In the genomic region with DNA sequence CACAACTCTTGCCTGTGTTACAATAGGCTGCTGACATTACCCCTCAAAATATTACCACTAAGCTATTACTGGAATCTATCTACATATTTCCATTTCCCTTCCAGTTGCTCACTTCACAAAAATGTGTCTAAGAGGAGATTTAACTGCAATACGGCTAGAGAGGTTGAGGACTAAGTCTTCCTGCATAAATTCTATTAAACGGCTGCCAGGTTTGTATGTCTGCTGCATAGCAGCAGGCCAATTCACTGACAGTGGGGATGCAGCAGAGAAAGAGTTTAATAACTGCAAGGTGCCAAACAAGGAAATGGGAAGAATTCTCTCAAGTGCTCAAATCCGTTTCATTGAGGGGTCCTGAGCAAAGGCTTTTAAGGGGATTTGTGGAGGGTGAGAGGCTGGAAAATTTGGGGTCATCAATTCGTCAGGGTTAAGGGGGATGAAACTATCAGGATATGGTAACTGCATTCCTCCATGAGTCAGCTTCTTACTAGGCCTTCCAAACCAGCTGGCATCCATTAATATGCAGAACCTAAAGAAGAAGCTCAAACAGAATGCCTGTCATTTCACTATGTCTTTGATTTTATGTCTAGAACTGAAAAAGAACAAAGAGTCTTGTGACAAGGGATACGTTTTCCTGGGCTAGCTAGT, we compare ENCODE assay signal across 24 cellular contexts.
DNase-seq lines count a peak whose midpoint lies in the region; ATAC-seq and TF ChIP-seq lines count a peak whose summit lies in the region.
"Had no signal": no experiment of that assay in that cellular context is flagged by ENCODE, and none has a peak within 500 bp of the region (broad histone marks: within the 10 kb centered on the region; RNA-seq: fewer than 3 reads in every experiment).

No MANE protein-coding gene starts in this region.

- no peaks in the 10 kb centered on the region for H3K36me3 Mint-ChIP-seq in activated CD4-positive, alpha-beta memory T cell treated with anti-CD3 and anti-CD28 coated beads for 36 hours
- H3K36me3 Mint-ChIP-seq in naive thymus-derived CD4-positive, alpha-beta T cell: no peaks in the 10 kb centered on the region
- H3K36me3 Mint-ChIP-seq: brain had no signal

- peak overlapping the region; percentile 67 for H2AFZ ChIP-seq in neuronal stem cell (ENCODE audit: low read length)

- ATAC-seq in naive thymus-derived CD4-positive, alpha-beta T cell: no peak
- ATAC-seq: activated CD4-positive, CD25-positive, alpha-beta regulatory T cell treated with anti-CD3 and anti-CD28 coated beads, Interleukin-2, amount 50 U/mL, for 24 hours; esophagus mucosa; left lobe of liver had no signal

- no peak overlapping the region for H2BK12ac ChIP-seq in neuronal stem cell (ENCODE audit: low read length)

- no peaks in the 10 kb centered on the region for H3K4me1 Mint-ChIP-seq in activated CD4-positive, alpha-beta memory T cell treated with anti-CD3 and anti-CD28 coated beads for 36 hours (ENCODE audit: low read depth)
- H3K4me1 Mint-ChIP-seq in naive thymus-derived CD4-positive, alpha-beta T cell: no peaks in the 10 kb centered on the region
- H3K4me1 Mint-ChIP-seq: brain had no signal

- no peak overlapping the region for H3K4me3 ChIP-seq in neuronal stem cell (ENCODE audit: low read length in 2 of 2)
- H3K4me3 ChIP-seq in coronary artery: no peak overlapping the region
- H3K4me3 ChIP-seq in naive thymus-derived CD4-positive, alpha-beta T cell (ENCODE audit: low read length): no peak overlapping the region
- H3K4me3 ChIP-seq: BLaER1 treated with 17β-estradiol and CSF1 and Interleukin-3, amounts not matched to agents 10 nM and 100 nM; dorsolateral prefrontal cortex; spleen had no signal

- H3K4ac ChIP-seq in neuronal stem cell (ENCODE audit: low read length): no peak overlapping the region

- no peak overlapping the region for H3K23ac ChIP-seq in neuronal stem cell (ENCODE audit: low read depth, low read length, poor library complexity)

- H4K8ac ChIP-seq in neuronal stem cell (ENCODE audit: low read depth, low read length): no peak overlapping the region

- H2BK15ac ChIP-seq in neuronal stem cell (ENCODE audit: low read length): no peak overlapping the region

- no peak overlapping the region for H2AK5ac ChIP-seq in neuronal stem cell (ENCODE audit: low read depth, low read length)

- WGBS in neuronal stem cell (ENCODE audit: extremely low coverage in 2 of 2, insufficient read length in 2 of 2, insufficient replicate concordance in 1 of 2), 2 donors: no CpG with 5 or more reads among the region's 5 CpGs

- H3K9ac ChIP-seq in neuronal stem cell (ENCODE audit: low read depth, low read length, poor library complexity): no peak overlapping the region
- H3K9ac ChIP-seq: BLaER1 treated with 17β-estradiol and CSF1 and Interleukin-3, amounts not matched to agents 10 nM and 100 nM had no signal

- no peak overlapping the region for H3K18ac ChIP-seq in neuronal stem cell (ENCODE audit: low read length)

- intact Hi-C loops in activated CD4-positive, alpha-beta memory T cell treated with anti-CD3 and anti-CD28 coated beads for 36 hours (cut with micrococcal nuclease): no loop called here
- intact Hi-C loops in naive thymus-derived CD4-positive, alpha-beta T cell (cut with micrococcal nuclease): no loop called here

- no peaks in the 10 kb centered on the region for H3K79me1 ChIP-seq in neuronal stem cell (ENCODE audit: low read depth, low read length)

- H3K4me1 ChIP-seq in neuronal stem cell (ENCODE audit: control insufficient read depth in 2 of 2, insufficient read depth in 1 of 2, low read depth in 1 of 2, low read length in 2 of 2): no peaks in the 10 kb centered on the region
- no peaks in the 10 kb centered on the region for H3K4me1 ChIP-seq in naive thymus-derived CD4-positive, alpha-beta T cell (ENCODE audit: control insufficient read depth in 2 of 2, insufficient read depth in 2 of 2, low read length in 2 of 2)
- H3K4me1 ChIP-seq: BLaER1 treated with 17β-estradiol and CSF1 and Interleukin-3, amounts not matched to agents 10 nM and 100 nM; spleen had no signal

- POLR2A ChIA-PET in activated CD4-positive, alpha-beta memory T cell treated with anti-CD3 and anti-CD28 coated beads for 36 hours (lab: Charles Lee): no interaction called here
- POLR2A ChIA-PET in naive thymus-derived CD4-positive, alpha-beta T cell (lab: Charles Lee): no interaction called here

- H2BK5ac ChIP-seq in neuronal stem cell (ENCODE audit: low read length): no peak overlapping the region

- DNase-seq in EL (peak; percentile 74), M059J (ENCODE audit: low read depth) (peak; percentile 50), fibroblast of gingiva (ENCODE audit: low read depth) (peak; percentile 41), neuronal stem cell (ENCODE audit: low spot score) (no peak), coronary artery (ENCODE audit: low spot score) (no peak)
- DNase-seq in activated CD4-positive, alpha-beta memory T cell treated with anti-CD3 and anti-CD28 coated beads for 36 hours: no peak
- DNase-seq in activated naive CD4-positive, alpha-beta T cell treated with anti-CD3 and anti-CD28 coated beads, Interleukin-2, amount 50 U/mL, for 16 hours: no peak
- DNase-seq in naive thymus-derived CD4-positive, alpha-beta T cell: no peak
- DNase-seq: activated CD8-positive, alpha-beta memory T cell treated with anti-CD3 and anti-CD28 coated beads, Interleukin-2, amount 50 U/mL, for 4 hours; activated naive CD4-positive, alpha-beta T cell treated with Interleukin-2 at 50 U/mL for 16 hours; DMS53; dorsolateral prefrontal cortex; hippocampal formation; NCI-H1417 treated with DMSO at 0.1 percent for 48 hours; posterior cingulate gyrus; Right ventricle myocardium superior; spleen; T-helper 2 cell had no signal

- peaks cover 0 to 4% of the 10 kb centered on the region in 2 donors for H3K9me3 ChIP-seq in neuronal stem cell (replicated peaks in 1 of 2; ENCODE audit: control insufficient read depth in 2 of 2, insufficient read depth in 1 of 2, low read depth in 1 of 2, low read length in 2 of 2)
- H3K9me3 ChIP-seq in naive thymus-derived CD4-positive, alpha-beta T cell (ENCODE audit: control insufficient read depth in 2 of 3, low read length in 3 of 3): peaks cover 0 to 3% (median 0%) of the 10 kb centered on the region in 3 experiments
- H3K9me3 ChIP-seq: BLaER1 treated with 17β-estradiol and CSF1 and Interleukin-3, amounts not matched to agents 10 nM and 100 nM had no signal

- H3K9me3 Mint-ChIP-seq in activated CD4-positive, alpha-beta memory T cell treated with anti-CD3 and anti-CD28 coated beads for 36 hours: no peaks in the 10 kb centered on the region
- H3K9me3 Mint-ChIP-seq in naive thymus-derived CD4-positive, alpha-beta T cell: peaks cover 0 to 30% (median 9%) of the 10 kb centered on the region in 11 donors

- CTCF ChIA-PET in activated CD4-positive, alpha-beta memory T cell treated with anti-CD3 and anti-CD28 coated beads for 36 hours (lab: Charles Lee): interaction anchor here (0.6 kb wide), 1 partner anchor 139 kb away, joined by 3 read pairs; no protein-coding TSS in a partner anchor
- CTCF ChIA-PET in naive thymus-derived CD4-positive, alpha-beta T cell (lab: Charles Lee): no interaction called here

- no peak overlapping the region for H3K4me3 Mint-ChIP-seq in activated CD4-positive, alpha-beta memory T cell treated with anti-CD3 and anti-CD28 coated beads for 36 hours
- no peak overlapping the region for H3K4me3 Mint-ChIP-seq in naive thymus-derived CD4-positive, alpha-beta T cell
- H3K4me3 Mint-ChIP-seq: brain had no signal

- H3K27me3 ChIP-seq in neuronal stem cell (ENCODE audit: control insufficient read depth in 3 of 3, insufficient read depth in 3 of 3, low read depth in 1 of 3, low read length in 3 of 3): no peaks in the 10 kb centered on the region
- no peaks in the 10 kb centered on the region for H3K27me3 ChIP-seq in naive thymus-derived CD4-positive, alpha-beta T cell (ENCODE audit: control insufficient read depth in 2 of 2, insufficient read depth in 2 of 2, low read length in 2 of 2)
- H3K27me3 ChIP-seq: BLaER1 treated with 17β-estradiol and CSF1 and Interleukin-3, amounts not matched to agents 10 nM and 100 nM; dorsolateral prefrontal cortex; spleen had no signal

- H4K91ac ChIP-seq in neuronal stem cell (ENCODE audit: low read depth, low read length, poor library complexity): no peak overlapping the region

- no peak overlapping the region for H3K4me2 ChIP-seq in neuronal stem cell (ENCODE audit: insufficient read depth, low read length, poor library complexity, severe bottlenecking)
- H3K4me2 ChIP-seq: BLaER1 treated with 17β-estradiol and CSF1 and Interleukin-3, amounts not matched to agents 10 nM and 100 nM had no signal

- no peaks in the 10 kb centered on the region for H3K36me3 ChIP-seq in neuronal stem cell (replicated peaks in 1 of 2; ENCODE audit: control insufficient read depth in 2 of 2, insufficient read depth in 2 of 2, low read length in 2 of 2)
- no peaks in the 10 kb centered on the region for H3K36me3 ChIP-seq in naive thymus-derived CD4-positive, alpha-beta T cell (ENCODE audit: control insufficient read depth in 2 of 3, insufficient read depth in 3 of 3, low read length in 3 of 3)
- H3K36me3 ChIP-seq: BLaER1 treated with 17β-estradiol and CSF1 and Interleukin-3, amounts not matched to agents 10 nM and 100 nM; spleen had no signal

- H3K27ac Mint-ChIP-seq in activated CD4-positive, alpha-beta memory T cell treated with anti-CD3 and anti-CD28 coated beads for 36 hours: no peak overlapping the region
- no peak overlapping the region for H3K27ac Mint-ChIP-seq in naive thymus-derived CD4-positive, alpha-beta T cell
- H3K27ac Mint-ChIP-seq: brain had no signal

- H3K27me3 Mint-ChIP-seq in activated CD4-positive, alpha-beta memory T cell treated with anti-CD3 and anti-CD28 coated beads for 36 hours: peaks cover 2% of the 10 kb centered on the region
- H3K27me3 Mint-ChIP-seq in naive thymus-derived CD4-positive, alpha-beta T cell: peaks cover 0 to 3% (median 0%) of the 10 kb centered on the region in 5 donors
- H3K27me3 Mint-ChIP-seq: brain had no signal

- H2BK120ac ChIP-seq in neuronal stem cell (ENCODE audit: low read depth, low read length): no peak overlapping the region

- H3K14ac ChIP-seq in neuronal stem cell (ENCODE audit: low read length): no peak overlapping the region

- H3K27ac ChIP-seq in neuronal stem cell (replicated peaks; ENCODE audit: low read length) (no peak overlapping the region), coronary artery (no peak overlapping the region)
- no peak overlapping the region for H3K27ac ChIP-seq in naive thymus-derived CD4-positive, alpha-beta T cell (ENCODE audit: low read depth, low read length)
- H3K27ac ChIP-seq: BLaER1 treated with 17β-estradiol and CSF1 and Interleukin-3, amounts not matched to agents 10 nM and 100 nM; dorsolateral prefrontal cortex; HL-60; spleen had no signal

- TF ChIP-seq CTCF in coronary artery (IDR thresholded peaks at IDR 0.05): no peak

Comparison
In these comparisons a context has a peak if more than half of its experiments do, and no peak if none do; other contexts are left out.
1. DNase-seq: peak in EL (single experiment), M059J (single experiment) and fibroblast of gingiva (single experiment); none in neuronal stem cell (single experiment), coronary artery (single experiment), activated CD4-positive, alpha-beta memory T cell treated with anti-CD3 and anti-CD28 coated beads for 36 hours (single experiment), activated naive CD4-positive, alpha-beta T cell treated with anti-CD3 and anti-CD28 coated beads, Interleukin-2, amount 50 U/mL, for 16 hours (single experiment) and naive thymus-derived CD4-positive, alpha-beta T cell (0 of 9).